In the genomic region with DNA sequence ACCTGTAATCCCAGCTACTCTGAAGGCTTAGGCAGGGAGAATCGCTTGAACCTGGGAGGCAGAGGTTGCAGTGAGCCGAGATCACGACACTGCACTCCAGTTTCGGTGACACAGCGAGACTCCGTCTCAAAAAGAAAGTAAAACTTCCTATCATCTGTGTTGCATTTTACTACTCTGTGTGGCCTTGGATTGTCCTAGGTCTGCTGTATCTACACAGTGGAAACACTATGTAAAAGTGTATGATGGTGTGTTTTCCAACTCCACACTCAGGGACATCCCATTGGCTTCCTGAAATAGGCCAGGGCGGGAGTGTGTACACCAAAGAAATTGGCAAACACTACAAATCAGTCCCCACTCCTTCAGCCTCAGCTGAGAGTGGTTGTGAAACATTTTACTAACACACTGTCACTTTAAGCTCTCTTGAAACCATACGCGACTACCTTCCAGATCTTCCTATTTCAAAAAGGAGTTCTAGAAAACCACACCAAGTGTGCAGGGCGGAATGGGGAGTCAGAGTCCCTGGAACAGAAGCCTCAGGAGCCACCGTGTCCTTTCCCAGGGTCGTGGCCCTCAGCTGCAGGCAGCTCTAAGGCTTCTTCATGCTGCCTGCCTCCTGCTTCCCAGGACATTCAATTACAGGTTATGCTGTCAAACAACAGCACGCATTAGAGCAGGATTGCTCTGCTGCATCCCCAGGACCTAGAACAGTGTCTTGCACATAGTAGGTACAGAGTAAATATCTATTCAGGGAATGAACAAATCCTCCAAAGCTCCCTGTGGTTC, we compare ENCODE assay signal across 9 cellular contexts.
DNase-seq lines count a peak whose midpoint lies in the region; ATAC-seq and TF ChIP-seq lines count a peak whose summit lies in the region.
"Had no signal": no experiment of that assay in that cellular context is flagged by ENCODE, and none has a peak within 500 bp of the region (broad histone marks: within the 10 kb centered on the region; RNA-seq: fewer than 3 reads in every experiment).

No MANE protein-coding gene starts in this region.

- H4K20me1 ChIP-seq in GM23248 (ENCODE audit: insufficient read depth) (no peaks in the 10 kb centered on the region), smooth muscle cell (ENCODE audit: low read depth) (peaks cover 11% of the 10 kb centered on the region)

- H3K4me1 ChIP-seq in GM23248 (ENCODE audit: insufficient read depth) (peaks cover 12% of the 10 kb centered on the region), adrenal gland (replicated peaks in 1 of 2) (peaks cover 4 to 26% of the 10 kb centered on the region in 2 donors), right lobe of liver (peaks cover 0 to 27% (median 2%) of the 10 kb centered on the region in 4 donors), smooth muscle cell (ENCODE audit: low read depth) (peaks cover 6% of the 10 kb centered on the region)

- H3K9ac ChIP-seq in GM23248 (peak overlapping the region; percentile 78), smooth muscle cell (ENCODE audit: low read depth) (no peak overlapping the region)

- H3K4me2 ChIP-seq in GM23248 (ENCODE audit: unreplicated experiment) (peak overlapping the region; percentile 86), smooth muscle cell (no peak overlapping the region)

- peak overlapping the region; percentile 59 for H3K27ac ChIP-seq in GM23248
- H3K27ac ChIP-seq in adrenal gland = peak overlapping the region; percentile 6 to 91 (median 76)
- peak overlapping the region; percentile 67 to 94 (median 79) for H3K27ac ChIP-seq in right lobe of liver
- no peak overlapping the region for H3K27ac ChIP-seq in smooth muscle cell (ENCODE audit: low read depth)

- H3K79me2 ChIP-seq in GM23248 (ENCODE audit: insufficient read depth) = 0 out of 2 replicates have a peak, but pooled peaks cover 19% of the 10 kb centered on the region
- H3K79me2 ChIP-seq in smooth muscle cell (ENCODE audit: low read depth) = peaks cover 9% of the 10 kb centered on the region

- H3F3A ChIP-seq in GM23248 (ENCODE audit: insufficient read depth) (no peaks in the 10 kb centered on the region), smooth muscle cell (ENCODE audit: low read depth) (peaks cover 4% of the 10 kb centered on the region)

- WGBS in GM23248 (ENCODE audit: low coverage in 1 of 2, low lambda C conversion rate in 2 of 2, missing lambda C conversion rate in 2 of 2), 2 experiments = 4 to 6% methylated on average over 13 of the region's 13 CpGs
- 28 to 52% (median 35%) methylated on average over 13 of the region's 13 CpGs for WGBS in adrenal gland, 4 donors
- 16% methylated on average over 12 of the region's 13 CpGs for WGBS in right lobe of liver (ENCODE audit: insufficient coverage, low coverage, low lambda C conversion rate, missing lambda C conversion rate)
- WGBS in smooth muscle cell (ENCODE audit: low lambda C conversion rate) = 87% methylated on average over 13 of the region's 13 CpGs

- H3K4me3 ChIP-seq in AG09309 (ENCODE audit: control insufficient read depth, low read depth, low read length) = peak overlapping the region; percentile 24
- peak overlapping the region; percentile 72 for H3K4me3 ChIP-seq in GM23248
- H3K4me3 ChIP-seq in adrenal gland = peak overlapping the region in 2 of 4 donors; percentile 20 to 43
- peak overlapping the region; percentile 19 to 54 (median 43) for H3K4me3 ChIP-seq in right lobe of liver
- H3K4me3 ChIP-seq in H7 (ENCODE audit: insufficient read depth, low read depth, low read length) = no peak overlapping the region
- H3K4me3 ChIP-seq in smooth muscle cell = no peak overlapping the region

- no peaks in the 10 kb centered on the region for H3K36me3 ChIP-seq in GM23248 (ENCODE audit: low read depth)
- H3K36me3 ChIP-seq in adrenal gland (replicated peaks in 1 of 2) = no peaks in the 10 kb centered on the region
- H3K36me3 ChIP-seq in right lobe of liver = no peaks in the 10 kb centered on the region
- no peaks in the 10 kb centered on the region for H3K36me3 ChIP-seq in H7 (replicated peaks; ENCODE audit: control insufficient read depth, insufficient read depth, low read length)
- H3K36me3 ChIP-seq in smooth muscle cell (ENCODE audit: low read depth) = no peaks in the 10 kb centered on the region

- DNase-seq in AG09309 (ENCODE audit: low read depth) = peak; percentile 25
- peak; percentile 76 for DNase-seq in GM23248
- peak; percentile 38 to 72 (median 59) for DNase-seq in adrenal gland
- DNase-seq in right lobe of liver = peak in 1 of 3 donors; percentile 52
- DNase-seq in H7 = no peak
- no peak for DNase-seq in smooth muscle cell (lab: John Stamatoyannopoulos, UW; ENCODE audit: unreplicated experiment)
- DNase-seq in NCI-H2107 treated with DMSO at 0.1 percent for 48 hours (lab: John Stamatoyannopoulos, UW; ENCODE audit: unreplicated experiment) = no peak
- DNase-seq: NCI-H526 had no signal

- intact Hi-C loops in adrenal gland (cut with DNase I) = no loop called here
- intact Hi-C loops in right lobe of liver (cut with DNase I) = no loop called here

- H3K27me3 ChIP-seq in GM23248 (replicated peaks; ENCODE audit: insufficient read depth) = no peaks in the 10 kb centered on the region
- H3K27me3 ChIP-seq in adrenal gland = no peaks in the 10 kb centered on the region
- H3K27me3 ChIP-seq in right lobe of liver = no peaks in the 10 kb centered on the region
- H3K27me3 ChIP-seq in H7 (ENCODE audit: control insufficient read depth, insufficient read depth, low read length) = no peaks in the 10 kb centered on the region
- no peaks in the 10 kb centered on the region for H3K27me3 ChIP-seq in smooth muscle cell (ENCODE audit: low read depth)

- no peaks in the 10 kb centered on the region for H3K9me3 ChIP-seq in GM23248 (ENCODE audit: low read depth)
- no peaks in the 10 kb centered on the region for H3K9me3 ChIP-seq in adrenal gland (replicated peaks in 1 of 3)
- no peaks in the 10 kb centered on the region for H3K9me3 ChIP-seq in right lobe of liver
- H3K9me3 ChIP-seq in smooth muscle cell (replicated peaks; ENCODE audit: low read depth) = no peaks in the 10 kb centered on the region

- ATAC-seq in right lobe of liver (peak; percentile 79 to 88 (median 84)), HG03159 (IDR thresholded peaks at IDR 0.05; ENCODE audit: unreplicated experiment) (no peak)

- H2AFZ ChIP-seq in GM23248 = peak overlapping the region; percentile 81
- no peak overlapping the region for H2AFZ ChIP-seq in smooth muscle cell (ENCODE audit: low read depth)

- H3K9me2 ChIP-seq in GM23248 (ENCODE audit: insufficient read depth) = no peaks in the 10 kb centered on the region

- TF ChIP-seq POLR2A in adrenal gland (IDR thresholded peaks at IDR 0.05) = peak in 1 of 2 donors; percentile 41
- TF ChIP-seq POLR2A in right lobe of liver (IDR thresholded peaks at IDR 0.05) = no peak

- in situ Hi-C loops in GM23248 (cut with MboI) = no loop called here

- TF ChIP-seq CTCF in AG09309 (IDR thresholded peaks at IDR 0.05; ENCODE audit: control insufficient read depth, insufficient read depth, low read depth, low read length, missing control alignments) (no peak), adrenal gland (IDR thresholded peaks at IDR 0.05) (no peak), right lobe of liver (IDR thresholded peaks at IDR 0.05) (no peak), smooth muscle cell (IDR thresholded peaks at IDR 0.05; ENCODE audit: borderline replicate concordance, insufficient read depth, poor library complexity, severe bottlenecking) (no peak)

Comparison
In these comparisons a context has a peak if more than half of its experiments do, and no peak if none do; other contexts are left out.
1. DNase-seq: peak in AG09309 (single experiment), GM23248 (single experiment) and adrenal gland (7 of 7); none in H7 (single experiment), smooth muscle cell (single experiment) and NCI-H2107 treated with DMSO at 0.1 percent for 48 hours (single experiment).
2. H3K4me3 ChIP-seq: peak in AG09309 (single experiment), GM23248 (single experiment) and right lobe of liver (3 of 3); none in H7 (single experiment) and smooth muscle cell (single experiment).